ENCODE assay signal across 11 cellular contexts in the genomic region with DNA sequence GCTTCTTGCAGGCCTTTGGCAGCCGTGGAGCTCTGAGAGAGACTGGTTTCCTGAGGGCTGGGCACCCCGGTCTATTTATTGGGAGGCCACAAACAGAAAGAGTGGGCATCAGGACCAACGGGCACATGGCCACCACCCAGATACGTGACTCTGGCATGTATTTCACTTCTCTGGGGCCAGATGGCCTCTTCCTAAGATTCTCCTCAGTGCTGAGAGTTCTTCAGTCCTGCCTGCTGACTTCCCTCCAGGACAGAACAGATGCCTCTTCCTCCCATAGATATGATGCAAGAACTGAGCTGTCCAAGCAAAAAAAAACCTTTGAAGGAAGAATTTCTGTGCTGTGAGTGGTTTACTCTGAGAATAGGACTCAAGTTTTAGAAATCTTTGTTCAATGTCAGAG.
DNase-seq lines count a peak whose midpoint lies in the region; ATAC-seq, FAIRE-seq and TF ChIP-seq lines count a peak whose summit lies in the region.
"Had no signal": no experiment of that assay in that cellular context is flagged by ENCODE, and none has a peak within 500 bp of the region (broad histone marks: within the 10 kb centered on the region; RNA-seq: fewer than 3 reads in every experiment).

No MANE protein-coding gene starts in this region.

- FAIRE-seq in K562 (lab: Jason Lieb, UNC), result no peak
- FAIRE-seq: small intestine had no signal

- DNase-seq in ACHN (peak; percentile 21), K562 (ENCODE audit: extremely low read depth in 1 of 4, low spot score in 3 of 4) (no peak), kidney epithelial cell (ENCODE audit: low read depth) (peak; percentile 54)
- no peak for DNase-seq in activated naive CD4-positive, alpha-beta T cell (lab: John Stamatoyannopoulos, UW)
- no peak for DNase-seq in activated CD4-positive, alpha-beta T cell treated with anti-CD3 and anti-CD28 coated beads, Interleukin-2, amount 50 U/mL, for 4 hours
- no peak for DNase-seq in natural killer cell treated with Interleukin-12 subunit alpha and Interleukin-12 subunit beta and Interleukin-15 and Interleukin-18, amount 100 ng/mL, for 72 hours (ENCODE audit: low spot score)
- DNase-seq: activated naive CD8-positive, alpha-beta T cell treated with anti-CD3 and anti-CD28 coated beads, Interleukin-2, amount 10 ng/mL, durations not matched to agents 7 days and 5 days; CD4-positive, alpha-beta memory T cell; small intestine had no signal

- no peak for TF ChIP-seq RAD21 in K562 (CRISPR knock-in tag; conservative IDR thresholded peaks at IDR 0.05 in 1 of 2, IDR thresholded peaks at IDR 0.05 in 1 of 2)

- ATAC-seq in K562, result peak; percentile 47
- ATAC-seq in HG03135 (IDR thresholded peaks at IDR 0.05; ENCODE audit: unreplicated experiment), result no peak
- ATAC-seq in natural killer cell treated with Interleukin-12 subunit alpha and Interleukin-12 subunit beta and Interleukin-15 and Interleukin-18, amount 100 ng/mL, for 72 hours, result no peak

- POLR2A ChIA-PET in K562 (lab: Yijun Ruan, JAX), result interaction anchor here (0.6 to 1.4 kb wide), 3 partner anchors 198 to 220 kb away, joined by 3 read pairs; no protein-coding TSS in a partner anchor

- peaks cover 3% of the 10 kb centered on the region for H4K20me1 ChIP-seq in K562 (replicated peaks; ENCODE audit: control insufficient read depth, insufficient read depth, low read length)

- no peaks in the 10 kb centered on the region for H3K36me3 ChIP-seq in HUES64 (ENCODE audit: insufficient read depth, low read length)
- peaks cover 3% of the 10 kb centered on the region; the same call in 2 of the 3 replicates for H3K36me3 ChIP-seq in K562 (ENCODE audit: control insufficient read depth, insufficient read depth, low read length)
- no peaks in the 10 kb centered on the region for H3K36me3 ChIP-seq in kidney epithelial cell (ENCODE audit: control insufficient read depth, insufficient read depth, low read length)

- CTCF ChIA-PET in K562 (lab: Yijun Ruan, JAX; ENCODE audit: low intra/inter-chr PET ratio), result no interaction called here

- H2AFZ ChIP-seq in K562 (ENCODE audit: low read depth, low read length), result no peak overlapping the region

- H3K79me2 ChIP-seq in K562 (ENCODE audit: control insufficient read depth, insufficient read depth, low read length), result peaks cover 58% of the 10 kb centered on the region

- peak overlapping the region; percentile 59; the same call in 1 of the 2 replicates for H3K27ac ChIP-seq in HUES64 (ENCODE audit: low read depth, low read length)
- H3K27ac ChIP-seq in K562 (ENCODE audit: extremely low read depth, low read depth, low read length), result no peak overlapping the region

- no peak for TF ChIP-seq POLR2A in K562 (conservative IDR thresholded peaks at IDR 0.05)

- H3K9me3 ChIP-seq in HUES64 (ENCODE audit: insufficient read depth, low read depth, low read length) (no peaks in the 10 kb centered on the region), K562 (replicated peaks; ENCODE audit: control insufficient read depth, insufficient read depth, low read depth, low read length) (no peaks in the 10 kb centered on the region)

- H3K27me3 Mint-ChIP-seq in natural killer cell treated with Interleukin-12 subunit alpha and Interleukin-12 subunit beta and Interleukin-15 and Interleukin-18, amount 100 ng/mL, for 72 hours, result peaks cover 0 to 3% of the 10 kb centered on the region in 2 donors

- intact Hi-C loops in K562 (cut with micrococcal nuclease), result no loop called here

- in situ Hi-C loops in ACHN (cut with HindIII; ENCODE audit: low pct_ligation_motif_present, low pct_unique_long_range_greater_than_20kb, low sequenced_read_pairs), result no loop called here
- in situ Hi-C loops in K562 (cut with MboI), result no loop called here

- H3K4me1 Mint-ChIP-seq in natural killer cell treated with Interleukin-12 subunit alpha and Interleukin-12 subunit beta and Interleukin-15 and Interleukin-18, amount 100 ng/mL, for 72 hours (ENCODE audit: low read depth in 2 of 2), result peaks cover 0 to 3% of the 10 kb centered on the region in 2 donors
- H3K4me1 Mint-ChIP-seq: activated naive CD8-positive, alpha-beta T cell treated with anti-CD3 and anti-CD28 coated beads, Interleukin-2, amount 10 ng/mL, durations not matched to agents 7 days and 5 days; CD4-positive, alpha-beta memory T cell had no signal

- no peaks in the 10 kb centered on the region for H3K9me3 Mint-ChIP-seq in natural killer cell treated with Interleukin-12 subunit alpha and Interleukin-12 subunit beta and Interleukin-15 and Interleukin-18, amount 100 ng/mL, for 72 hours
- H3K9me3 Mint-ChIP-seq: activated naive CD8-positive, alpha-beta T cell treated with anti-CD3 and anti-CD28 coated beads, Interleukin-2, amount 10 ng/mL, durations not matched to agents 7 days and 5 days had no signal

- H3K27ac Mint-ChIP-seq in natural killer cell treated with Interleukin-12 subunit alpha and Interleukin-12 subunit beta and Interleukin-15 and Interleukin-18, amount 100 ng/mL, for 72 hours, result peak overlapping the region in 1 of 2 donors; percentile 38
- H3K27ac Mint-ChIP-seq: activated naive CD8-positive, alpha-beta T cell treated with anti-CD3 and anti-CD28 coated beads, Interleukin-2, amount 10 ng/mL, durations not matched to agents 7 days and 5 days; CD4-positive, alpha-beta memory T cell had no signal

- TF ChIP-seq EP300 in K562 (IDR thresholded peaks at IDR 0.05; ENCODE audit: low read length), result no peak

- no peak overlapping the region for H3K4me3 Mint-ChIP-seq in natural killer cell treated with Interleukin-12 subunit alpha and Interleukin-12 subunit beta and Interleukin-15 and Interleukin-18, amount 100 ng/mL, for 72 hours
- H3K4me3 Mint-ChIP-seq: activated naive CD8-positive, alpha-beta T cell treated with anti-CD3 and anti-CD28 coated beads, Interleukin-2, amount 10 ng/mL, durations not matched to agents 7 days and 5 days; CD4-positive, alpha-beta memory T cell had no signal

- H3K9me1 ChIP-seq in K562 (ENCODE audit: control insufficient read depth, insufficient read depth, low read length), result no peaks in the 10 kb centered on the region

- BruUV-seq in K562 (replicated peaks; lab: Mats Ljungman, UMichigan), result no TSS peak

- no peak overlapping the region for H3K9ac ChIP-seq in HUES64 (ENCODE audit: low read depth, low read length)
- H3K9ac ChIP-seq in K562 (ENCODE audit: insufficient read depth in 1 of 2, low read depth in 2 of 2, low read length in 2 of 2), result no peak overlapping the region; a peak in 1 of 4 replicates

- H3K27me3 ChIP-seq in HUES64 (ENCODE audit: insufficient read depth, low read length), result no peaks in the 10 kb centered on the region
- H3K27me3 ChIP-seq in K562 (ENCODE audit: control insufficient read depth in 2 of 2, insufficient read depth in 2 of 2, low read length in 2 of 2), result no peaks in the 10 kb centered on the region
- H3K27me3 ChIP-seq in kidney epithelial cell (ENCODE audit: control insufficient read depth, insufficient read depth, low read length), result no peaks in the 10 kb centered on the region

- H3K36me3 Mint-ChIP-seq in natural killer cell treated with Interleukin-12 subunit alpha and Interleukin-12 subunit beta and Interleukin-15 and Interleukin-18, amount 100 ng/mL, for 72 hours, result no peaks in the 10 kb centered on the region
- H3K36me3 Mint-ChIP-seq: activated naive CD8-positive, alpha-beta T cell treated with anti-CD3 and anti-CD28 coated beads, Interleukin-2, amount 10 ng/mL, durations not matched to agents 7 days and 5 days; CD4-positive, alpha-beta memory T cell had no signal

- no peak for TF ChIP-seq CTCF in K562 (IDR thresholded peaks at IDR 0.05 in 2 of 3, conservative IDR thresholded peaks at IDR 0.05 in 1 of 3; ENCODE audit: insufficient read depth in 2 of 3, low read depth in 1 of 3, low read length in 3 of 3)
- TF ChIP-seq CTCF in kidney epithelial cell (IDR thresholded peaks at IDR 0.05; ENCODE audit: insufficient read depth, low read length, poor library complexity, severe bottlenecking), result no peak

- H3K4me1 ChIP-seq in HUES64 (ENCODE audit: insufficient read depth, low read length) (peaks cover 47% of the 10 kb centered on the region), K562 (replicated peaks in 1 of 2; ENCODE audit: control insufficient read depth in 2 of 2, insufficient read depth in 2 of 2, low read length in 2 of 2) (no peaks in the 10 kb centered on the region; a peak in 3 of 5 replicates)

- H3K4me3 ChIP-seq in HUES64 (ENCODE audit: low read length) (no peak overlapping the region), K562 (no peak overlapping the region), kidney epithelial cell (ENCODE audit: low read depth, low read length) (no peak overlapping the region)

- 90% methylated on average over 4 of the region's 4 CpGs for WGBS in HUES64
- 71% methylated on average over 4 of the region's 4 CpGs for WGBS in K562 (ENCODE audit: insufficient coverage, low coverage, missing lambda C conversion rate)

- H3K4me2 ChIP-seq in K562 (ENCODE audit: insufficient read depth, low read length), result no peak overlapping the region

TF ChIP-seq in K562, 482 proteins besides CTCF, POLR2A, EP300 and RAD21 (continues in another document):
- TF ChIP-seq NR2F6 (CRISPR knock-in tag; IDR thresholded peaks at IDR 0.05) (no peak), CBX1 (IDR thresholded peaks at IDR 0.05; ENCODE audit: low read depth) (no peak), BCL6 (CRISPR knock-in tag; IDR thresholded peaks at IDR 0.05) (no peak), FOXP1 (CRISPR knock-in tag; IDR thresholded peaks at IDR 0.05) (no peak), U2AF2 (optimal IDR thresholded peaks at IDR 0.05; ENCODE audit: low read depth, low read length) (no peak), TCFL5 (CRISPR knock-in tag; conservative IDR thresholded peaks at IDR 0.05) (no peak), PHF20 (IDR thresholded peaks at IDR 0.05; ENCODE audit: partially characterized antibody) (no peak), ZBTB43 (CRISPR knock-in tag; IDR thresholded peaks at IDR 0.05) (no peak)
- TF ChIP-seq, protein P1, sequence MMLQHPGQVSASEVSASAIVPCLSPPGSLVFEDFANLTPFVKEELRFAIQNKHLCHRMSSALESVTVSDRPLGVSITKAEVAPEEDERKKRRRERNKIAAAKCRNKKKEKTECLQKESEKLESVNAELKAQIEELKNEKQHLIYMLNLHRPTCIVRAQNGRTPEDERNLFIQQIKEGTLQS (IDR thresholded peaks at IDR 0.05), result peak; percentile 67
- TF ChIP-seq, protein P1 (CRISPR knock-in tag; conservative IDR thresholded peaks at IDR 0.05), result no peak

Comparison
In these comparisons a context has a peak if more than half of its experiments do, and no peak if none do; other contexts are left out.
1. DNase-seq: peak in ACHN (single experiment) and kidney epithelial cell (single experiment); none in K562 (0 of 4), activated naive CD4-positive, alpha-beta T cell (0 of 4), activated CD4-positive, alpha-beta T cell treated with anti-CD3 and anti-CD28 coated beads, Interleukin-2, amount 50 U/mL, for 4 hours (0 of 2) and natural killer cell treated with Interleukin-12 subunit alpha and Interleukin-12 subunit beta and Interleukin-15 and Interleukin-18, amount 100 ng/mL, for 72 hours (single experiment).